Comparison of ENCODE assay signal across 13 cellular contexts in genomic region chr6:125507987-125508655, GRCh38.
DNase-seq lines count a peak whose midpoint lies in the region; ATAC-seq, FAIRE-seq and TF ChIP-seq lines count a peak whose summit lies in the region.
"Had no signal": no experiment of that assay in that cellular context is flagged by ENCODE, and none has a peak within 500 bp of the region (broad histone marks: within the 10 kb centered on the region; RNA-seq: fewer than 3 reads in every experiment).

No MANE protein-coding gene starts in this region.

- H3K4me1 ChIP-seq in H9 (ENCODE audit: insufficient read depth, low read length), result peaks cover 7% of the 10 kb centered on the region; the same call in 1 of the 2 replicates
- H3K4me1 ChIP-seq: esophagus muscularis mucosa had no signal

- H4K91ac ChIP-seq in H9 (ENCODE audit: insufficient read length, low read depth, low read length), result no peak overlapping the region

- no peak overlapping the region for H2BK12ac ChIP-seq in H9 (ENCODE audit: insufficient read length, low read depth, low read length)

- H3K4me3 Mint-ChIP-seq in H9, result no peak overlapping the region
- H3K4me3 Mint-ChIP-seq: activated CD4-positive, alpha-beta T cell treated with anti-CD3 and anti-CD28 coated beads for 36 hours; mesothelial cell of epicardium; stimulated activated naive CD8-positive, alpha-beta T cell treated with anti-CD3 and anti-CD28 coated beads, Interleukin-15, Interleukin-2, amounts not matched to agents 100 ng/mL and 50 ng/mL, for 24 hours had no signal

- no peaks in the 10 kb centered on the region; a peak in 2 of 7 replicates for H3K36me3 Mint-ChIP-seq in H9 (ENCODE audit: insufficient read depth in 1 of 3, low read depth in 3 of 3)
- H3K36me3 Mint-ChIP-seq: mesothelial cell of epicardium had no signal

- intact Hi-C loops in Right ventricle myocardium superior (cut with DNase I), result no loop called here
- intact Hi-C loops in left cardiac atrium (cut with DNase I), result no loop called here

- H3K79me1 ChIP-seq in H9 (ENCODE audit: insufficient read depth, low read depth, low read length, poor library complexity, severe bottlenecking), result no peaks in the 10 kb centered on the region

- H3K27ac ChIP-seq in H9 (ENCODE audit: insufficient read length, low read depth, low read length), result no peak overlapping the region
- H3K27ac ChIP-seq: esophagus muscularis mucosa had no signal

- H2AK5ac ChIP-seq in H9 (ENCODE audit: insufficient read length, low read length), result no peak overlapping the region

- no peak overlapping the region for H4K8ac ChIP-seq in H9 (replicated peaks; ENCODE audit: insufficient read length, low read depth, low read length)

- H2BK15ac ChIP-seq in H9 (ENCODE audit: low read depth, low read length), result no peak overlapping the region

- no peak overlapping the region for H2AFZ ChIP-seq in H9 (ENCODE audit: low read length)

- peaks cover 4 to 7% of the 10 kb centered on the region in 2 experiments; a peak in 4 of 5 replicates for H3K9me3 Mint-ChIP-seq in H9

- H2BK120ac ChIP-seq in H9 (ENCODE audit: low read depth, low read length, poor library complexity, severe bottlenecking), result no peak overlapping the region

- H3K27me3 ChIP-seq in H9 (ENCODE audit: insufficient read depth, low read length), result no peaks in the 10 kb centered on the region
- H3K27me3 ChIP-seq: esophagus muscularis mucosa had no signal

- no peak overlapping the region for H3K4me2 ChIP-seq in H9 (ENCODE audit: insufficient read depth, insufficient read length, low read length)

- H3K18ac ChIP-seq in H9 (ENCODE audit: insufficient read length, low read depth, low read length), result no peak overlapping the region

- no peaks in the 10 kb centered on the region for H3K23me2 ChIP-seq in H9 (ENCODE audit: insufficient read length, low read depth, low read length, poor library complexity, severe bottlenecking)

- peaks cover 21 to 35% of the 10 kb centered on the region in 2 experiments for H3K4me1 Mint-ChIP-seq in H9
- H3K4me1 Mint-ChIP-seq: activated CD4-positive, alpha-beta T cell treated with anti-CD3 and anti-CD28 coated beads for 36 hours had no signal

- no peaks in the 10 kb centered on the region for H3K79me2 ChIP-seq in H9 (ENCODE audit: insufficient read depth, low read length)

- H3T11ph ChIP-seq in H9 (ENCODE audit: low read length), result no peak overlapping the region

- no peak overlapping the region for H4K5ac ChIP-seq in H9 (ENCODE audit: insufficient read length, low read depth, low read length)

- no peak for TF ChIP-seq CTCF in H9 (conservative IDR thresholded peaks at IDR 0.05)

- H3K4ac ChIP-seq in H9 (ENCODE audit: low read depth, low read length), result no peak overlapping the region

- no peak overlapping the region for H3K27ac Mint-ChIP-seq in H9
- H3K27ac Mint-ChIP-seq: activated CD4-positive, alpha-beta T cell treated with anti-CD3 and anti-CD28 coated beads for 36 hours; mesothelial cell of epicardium; stimulated activated naive CD8-positive, alpha-beta T cell treated with anti-CD3 and anti-CD28 coated beads, Interleukin-15, Interleukin-2, amounts not matched to agents 100 ng/mL and 50 ng/mL, for 24 hours had no signal

- DNase-seq in Right ventricle myocardium superior, result peak; percentile 32
- DNase-seq in left cardiac atrium, result no peak
- DNase-seq in NCI-H345 (lab: John Stamatoyannopoulos, UW), result peak; percentile 84
- peak; percentile 38 for DNase-seq in superior temporal gyrus (ENCODE audit: extremely low spot score)
- DNase-seq in stimulated activated CD4-positive, alpha-beta T cell treated with anti-CD3 and anti-CD28 coated beads, Interleukin-1b, Interleukin-23, amount 100 ng/mL, for 48 hours, result no peak
- no peak for DNase-seq in H9
- no peak for DNase-seq in KBM-7
- DNase-seq: ACHN; activated CD4-positive, alpha-beta T cell treated with anti-CD3 and anti-CD28 coated beads for 36 hours had no signal

- peak; percentile 21 for FAIRE-seq in endometrium (lab: Jason Lieb, UNC)

- H4K20me1 ChIP-seq in H9 (ENCODE audit: control insufficient read depth, insufficient read depth, insufficient read length), result no peaks in the 10 kb centered on the region

- H3K9ac ChIP-seq in H9 (ENCODE audit: extremely low read depth, insufficient read length, low read length), result no peak overlapping the region

- in situ Hi-C loops in KBM-7 (cut with MboI; ENCODE audit: low pct_unique_long_range_greater_than_20kb, low sequenced_read_pairs), result no loop called here

- H3K14ac ChIP-seq in H9 (ENCODE audit: insufficient read depth, low read length), result no peak overlapping the region

- no peak overlapping the region for H2BK20ac ChIP-seq in H9 (ENCODE audit: low read depth, low read length, poor library complexity, severe bottlenecking)

- no peak overlapping the region for H3K56ac ChIP-seq in H9 (ENCODE audit: insufficient read length, low read depth, low read length)

- H2BK5ac ChIP-seq in H9 (ENCODE audit: insufficient read length, low read length), result no peak overlapping the region

- H3K27me3 Mint-ChIP-seq in H9 (ENCODE audit: low read depth), result no peaks in the 10 kb centered on the region

- WGBS in H9 (ENCODE audit: extremely low coverage, insufficient read length, low lambda C conversion rate), result no CpG with 5 or more reads among the region's 4 CpGs

- ATAC-seq in Right ventricle myocardium superior (ENCODE audit: poor library complexity) (no peak), left cardiac atrium (no peak)
- ATAC-seq: activated CD4-positive, alpha-beta T cell treated with anti-CD3 and anti-CD28 coated beads for 36 hours had no signal

- no peak overlapping the region for H3K23ac ChIP-seq in H9 (ENCODE audit: insufficient read length, low read depth, low read length)

- no peaks in the 10 kb centered on the region for H3K9me3 ChIP-seq in H9 (ENCODE audit: control insufficient read depth, low read depth, low read length)
- H3K9me3 ChIP-seq: esophagus muscularis mucosa had no signal

Comparison
In these comparisons a context has a peak if more than half of its experiments do, and no peak if none do; other contexts are left out.
1. DNase-seq: peak in Right ventricle myocardium superior (single experiment), NCI-H345 (single experiment) and superior temporal gyrus (single experiment); none in left cardiac atrium (single experiment), stimulated activated CD4-positive, alpha-beta T cell treated with anti-CD3 and anti-CD28 coated beads, Interleukin-1b, Interleukin-23, amount 100 ng/mL, for 48 hours (single experiment), H9 (single experiment) and KBM-7 (single experiment).